Comparison of ENCODE assay signal across 2 cellular contexts in genomic region chr18:23127145-23127544, GRCh38.
TF ChIP-seq lines count a peak whose summit lies in the region.

No MANE protein-coding gene starts in this region.

TF ChIP-seq in IMR-90, 13 proteins besides CTCF, POLR2A, EP300 and RAD21:
- no peak for TF ChIP-seq ELK1 (IDR thresholded peaks at IDR 0.05; ENCODE audit: borderline replicate concordance, low read depth, low read length)
- no peak for TF ChIP-seq RFX5 (IDR thresholded peaks at IDR 0.05; ENCODE audit: low read depth, low read length)
- no peak for TF ChIP-seq MXI1 (IDR thresholded peaks at IDR 0.05; ENCODE audit: borderline replicate concordance, low read depth, low read length)
TF ChIP-seq in IMR-90: peak in this region for 0.

TF ChIP-seq in endothelial cell of umbilical vein, 7 proteins besides CTCF, POLR2A, EP300 and RAD21:
- TF ChIP-seq FOS (IDR thresholded peaks at IDR 0.05; ENCODE audit: borderline replicate concordance, insufficient read depth, low read length) (no peak), MYC (IDR thresholded peaks at IDR 0.05; ENCODE audit: low read depth, low read length) (no peak), EZH2 (IDR thresholded peaks at IDR 0.05; ENCODE audit: borderline replicate concordance, low read depth, low read length, severe bottlenecking) (no peak), JUN (IDR thresholded peaks at IDR 0.05; ENCODE audit: borderline replicate concordance, insufficient read depth, insufficient read length, low read depth) (no peak), GATA2 (IDR thresholded peaks at IDR 0.05; ENCODE audit: insufficient read depth, insufficient read length, low read depth, low read length) (no peak), MAX (IDR thresholded peaks at IDR 0.05; ENCODE audit: insufficient read depth, insufficient read length) (no peak), POLR2AphosphoS5 (IDR thresholded peaks at IDR 0.05; ENCODE audit: insufficient read depth, low read depth, low read length) (no peak)
